In genomic region chr5:39691993-39692392, GRCh38 we compare ENCODE assay signal across 1 cellular context.
TF ChIP-seq lines count a peak whose summit lies in the region.

No MANE protein-coding gene starts in this region.

TF ChIP-seq in WTC11, 78 proteins besides CTCF, POLR2A, EP300 and RAD21 (continued from another document):
- TF ChIP-seq, protein P1, sequence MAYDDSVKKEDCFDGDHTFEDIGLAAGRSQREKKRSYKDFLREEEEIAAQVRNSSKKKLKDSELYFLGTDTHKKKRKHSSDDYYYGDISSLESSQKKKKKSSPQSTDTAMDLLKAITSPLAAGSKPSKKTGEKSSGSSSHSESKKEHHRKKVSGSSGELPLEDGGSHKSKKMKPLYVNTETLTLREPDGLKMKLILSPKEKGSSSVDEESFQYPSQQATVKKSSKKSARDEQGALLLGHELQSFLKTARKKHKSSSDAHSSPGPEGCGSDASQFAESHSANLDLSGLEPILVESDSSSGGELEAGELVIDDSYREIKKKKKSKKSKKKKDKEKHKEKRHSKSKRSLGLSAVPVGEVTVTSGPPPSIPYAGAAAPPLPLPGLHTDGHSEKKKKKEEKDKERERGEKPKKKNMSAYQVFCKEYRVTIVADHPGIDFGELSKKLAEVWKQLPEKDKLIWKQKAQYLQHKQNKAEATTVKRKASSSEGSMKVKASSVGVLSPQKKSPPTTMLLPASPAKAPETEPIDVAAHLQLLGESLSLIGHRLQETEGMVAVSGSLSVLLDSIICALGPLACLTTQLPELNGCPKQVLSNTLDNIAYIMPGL (CRISPR knock-in tag; IDR thresholded peaks at IDR 0.05): no peak
- TF ChIP-seq ESRRA (CRISPR knock-in tag; IDR thresholded peaks at IDR 0.05; ENCODE audit: borderline replicate concordance) (no peak), AFF4 (CRISPR knock-in tag; IDR thresholded peaks at IDR 0.05; ENCODE audit: borderline replicate concordance) (no peak), ZNF396 (CRISPR knock-in tag; IDR thresholded peaks at IDR 0.05; ENCODE audit: borderline replicate concordance) (no peak), GRHL2 (CRISPR knock-in tag; IDR thresholded peaks at IDR 0.05; ENCODE audit: insufficient replicate concordance, severe bottlenecking) (no peak)
- TF ChIP-seq, protein P2, sequence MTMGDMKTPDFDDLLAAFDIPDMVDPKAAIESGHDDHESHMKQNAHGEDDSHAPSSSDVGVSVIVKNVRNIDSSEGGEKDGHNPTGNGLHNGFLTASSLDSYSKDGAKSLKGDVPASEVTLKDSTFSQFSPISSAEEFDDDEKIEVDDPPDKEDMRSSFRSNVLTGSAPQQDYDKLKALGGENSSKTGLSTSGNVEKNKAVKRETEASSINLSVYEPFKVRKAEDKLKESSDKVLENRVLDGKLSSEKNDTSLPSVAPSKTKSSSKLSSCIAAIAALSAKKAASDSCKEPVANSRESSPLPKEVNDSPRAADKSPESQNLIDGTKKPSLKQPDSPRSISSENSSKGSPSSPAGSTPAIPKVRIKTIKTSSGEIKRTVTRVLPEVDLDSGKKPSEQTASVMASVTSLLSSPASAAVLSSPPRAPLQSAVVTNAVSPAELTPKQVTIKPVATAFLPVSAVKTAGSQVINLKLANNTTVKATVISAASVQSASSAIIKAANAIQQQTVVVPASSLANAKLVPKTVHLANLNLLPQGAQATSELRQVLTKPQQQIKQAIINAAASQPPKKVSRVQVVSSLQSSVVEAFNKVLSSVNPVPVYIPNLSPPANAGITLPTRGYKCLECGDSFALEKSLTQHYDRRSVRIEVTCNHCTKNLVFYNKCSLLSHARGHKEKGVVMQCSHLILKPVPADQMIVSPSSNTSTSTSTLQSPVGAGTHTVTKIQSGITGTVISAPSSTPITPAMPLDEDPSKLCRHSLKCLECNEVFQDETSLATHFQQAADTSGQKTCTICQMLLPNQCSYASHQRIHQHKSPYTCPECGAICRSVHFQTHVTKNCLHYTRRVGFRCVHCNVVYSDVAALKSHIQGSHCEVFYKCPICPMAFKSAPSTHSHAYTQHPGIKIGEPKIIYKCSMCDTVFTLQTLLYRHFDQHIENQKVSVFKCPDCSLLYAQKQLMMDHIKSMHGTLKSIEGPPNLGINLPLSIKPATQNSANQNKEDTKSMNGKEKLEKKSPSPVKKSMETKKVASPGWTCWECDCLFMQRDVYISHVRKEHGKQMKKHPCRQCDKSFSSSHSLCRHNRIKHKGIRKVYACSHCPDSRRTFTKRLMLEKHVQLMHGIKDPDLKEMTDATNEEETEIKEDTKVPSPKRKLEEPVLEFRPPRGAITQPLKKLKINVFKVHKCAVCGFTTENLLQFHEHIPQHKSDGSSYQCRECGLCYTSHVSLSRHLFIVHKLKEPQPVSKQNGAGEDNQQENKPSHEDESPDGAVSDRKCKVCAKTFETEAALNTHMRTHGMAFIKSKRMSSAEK (CRISPR knock-in tag; IDR thresholded peaks at IDR 0.05; ENCODE audit: borderline replicate concordance): no peak
- TF ChIP-seq, protein P3, sequence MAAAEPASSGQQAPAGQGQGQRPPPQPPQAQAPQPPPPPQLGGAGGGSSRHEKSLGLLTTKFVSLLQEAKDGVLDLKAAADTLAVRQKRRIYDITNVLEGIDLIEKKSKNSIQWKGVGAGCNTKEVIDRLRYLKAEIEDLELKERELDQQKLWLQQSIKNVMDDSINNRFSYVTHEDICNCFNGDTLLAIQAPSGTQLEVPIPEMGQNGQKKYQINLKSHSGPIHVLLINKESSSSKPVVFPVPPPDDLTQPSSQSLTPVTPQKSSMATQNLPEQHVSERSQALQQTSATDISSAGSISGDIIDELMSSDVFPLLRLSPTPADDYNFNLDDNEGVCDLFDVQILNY (CRISPR knock-in tag; IDR thresholded peaks at IDR 0.05): no peak
